ENCODE assay signal across 9 cellular contexts in the genomic region with DNA sequence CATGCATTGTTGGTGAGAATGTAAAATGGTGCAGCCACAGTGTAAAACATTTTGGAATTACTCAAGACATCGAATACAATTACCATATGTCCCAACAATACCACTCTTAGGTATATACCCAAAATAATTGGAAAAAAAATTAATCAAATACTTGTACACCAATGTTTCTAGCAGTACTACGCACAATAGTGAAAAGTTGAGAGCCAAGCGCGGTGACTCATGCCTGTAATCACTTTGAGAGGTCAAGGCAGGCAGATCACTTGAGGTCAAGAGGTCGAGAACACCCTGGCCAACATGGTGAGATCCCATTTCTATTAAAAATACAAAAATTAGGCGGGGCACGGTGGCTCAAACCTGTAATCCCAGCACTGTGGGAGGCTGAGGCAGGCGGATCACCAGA. TPM values are rescaled to one million over a fixed set of nuclear protein-coding genes. Genes with fewer than 3 reads are reported as not detected.
"Had no signal": no experiment of that assay in that cellular context is flagged by ENCODE, and none has a peak within 500 bp of the region (broad histone marks: within the 10 kb centered on the region; RNA-seq: fewer than 3 reads in every experiment).

No MANE protein-coding gene starts in this region.

- DNase-seq: GDM1, GF-D8 had no signal

- H3K4me3 ChIP-seq: GM12878 had no signal

- ATAC-seq: GM12878 had no signal

- FAIRE-seq: G401.6, GM12878, GM12891, GM12892, GM18507, GM19239 had no signal

RNA-seq across cellular contexts. Expression of a gene that starts 3.5 kb away (rescaled TPM):
- total RNA-seq: G401 had no signal
